In the genomic region with DNA sequence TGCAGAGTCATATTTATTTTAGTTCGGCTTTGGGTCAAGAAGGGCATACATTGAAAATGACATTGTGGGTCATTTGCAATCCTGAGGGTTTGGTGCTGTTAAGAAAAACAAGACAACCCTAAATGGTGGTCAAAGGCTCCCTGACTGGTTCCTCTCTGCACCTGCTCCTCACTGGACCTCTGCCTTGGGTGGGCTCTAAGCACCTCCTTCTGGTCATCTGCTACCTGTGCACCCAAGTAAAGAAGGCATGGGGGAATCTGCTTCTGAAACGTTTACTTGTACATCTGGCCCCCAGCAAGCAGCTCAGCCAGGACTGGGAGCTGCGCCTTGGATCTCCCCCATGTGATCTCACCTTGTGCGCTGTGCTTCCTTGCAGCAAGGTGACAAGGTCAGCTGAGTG, we compare ENCODE assay signal across 27 cellular contexts. TPM values are rescaled to one million over a fixed set of nuclear protein-coding genes. Genes with fewer than 3 reads are reported as not detected.
DNase-seq lines count a peak whose midpoint lies in the region; ATAC-seq and TF ChIP-seq lines count a peak whose summit lies in the region.
"Had no signal": no experiment of that assay in that cellular context is flagged by ENCODE, and none has a peak within 500 bp of the region (broad histone marks: within the 10 kb centered on the region; RNA-seq: fewer than 3 reads in every experiment).

No MANE protein-coding gene starts in this region.

- H3K79me2 ChIP-seq in HCT116 (ENCODE audit: insufficient read depth, low read length): no peaks in the 10 kb centered on the region

- H3K36me3 ChIP-seq in HCT116 (ENCODE audit: control insufficient read depth in 1 of 2, insufficient read depth in 2 of 2, low read length in 2 of 2) (no peaks in the 10 kb centered on the region), esophagus muscularis mucosa (no peaks in the 10 kb centered on the region), H7 (replicated peaks; ENCODE audit: control insufficient read depth, insufficient read depth, low read length) (no peaks in the 10 kb centered on the region)
- no peaks in the 10 kb centered on the region for H3K36me3 ChIP-seq in naive thymus-derived CD4-positive, alpha-beta T cell (ENCODE audit: control insufficient read depth in 2 of 3, insufficient read depth in 3 of 3, low read length in 3 of 3)
- H3K36me3 ChIP-seq: BLaER1 treated with 17β-estradiol and CSF1 and Interleukin-3, amounts not matched to agents 10 nM and 100 nM had no signal

- no peak for TF ChIP-seq RAD21 in HCT116 (IDR thresholded peaks at IDR 0.05; ENCODE audit: low read depth)

- POLR2A ChIA-PET in HCT116 (lab: Charles Lee): no interaction called here
- POLR2A ChIA-PET in naive thymus-derived CD4-positive, alpha-beta T cell (lab: Charles Lee): no interaction called here

- RAD21 ChIA-PET in HCT116 (lab: Charles Lee; ENCODE audit: low non-redundant PET in 1 of 2, low total read pairs in 2 of 2, uncharacterized antibody in 2 of 2, unreplicated experiment in 2 of 2): no interaction called here

- no peak overlapping the region for H2AFZ ChIP-seq in HCT116 (ENCODE audit: low read depth, low read length, poor library complexity, severe bottlenecking)

- no peaks in the 10 kb centered on the region for H3K36me3 Mint-ChIP-seq in naive thymus-derived CD4-positive, alpha-beta T cell
- H3K36me3 Mint-ChIP-seq: CD8-positive, alpha-beta T cell had no signal

- H3K27me3 ChIP-seq in HCT116 (ENCODE audit: insufficient read depth, low read length) (peaks cover 64% of the 10 kb centered on the region), esophagus muscularis mucosa (peaks cover 0 to 67% (median 1%) of the 10 kb centered on the region in 4 donors), H7 (ENCODE audit: control insufficient read depth, insufficient read depth, low read length) (no peaks in the 10 kb centered on the region)
- peaks cover 0 to 2% of the 10 kb centered on the region in 2 donors for H3K27me3 ChIP-seq in naive thymus-derived CD4-positive, alpha-beta T cell (ENCODE audit: control insufficient read depth in 2 of 2, insufficient read depth in 2 of 2, low read length in 2 of 2)
- H3K27me3 ChIP-seq: BLaER1 treated with 17β-estradiol and CSF1 and Interleukin-3, amounts not matched to agents 10 nM and 100 nM had no signal

- TF ChIP-seq POLR2A in HCT116 (IDR thresholded peaks at IDR 0.05; ENCODE audit: borderline replicate concordance, extremely low read depth, insufficient read depth, insufficient read length) (no peak), esophagus muscularis mucosa (IDR thresholded peaks at IDR 0.05; ENCODE audit: low read depth) (no peak)

- no peaks in the 10 kb centered on the region for H4K20me1 ChIP-seq in HCT116 (ENCODE audit: insufficient read depth)
- H4K20me1 ChIP-seq: BLaER1 treated with 17β-estradiol and CSF1 and Interleukin-3, amounts not matched to agents 10 nM and 100 nM had no signal

- no peak overlapping the region for H3K4me3 Mint-ChIP-seq in naive thymus-derived CD4-positive, alpha-beta T cell
- H3K4me3 Mint-ChIP-seq: B cell; CD4-positive, alpha-beta T cell; CD8-positive, alpha-beta T cell had no signal

- no peak overlapping the region for H3K9ac ChIP-seq in HCT116 (ENCODE audit: low read length)
- H3K9ac ChIP-seq: BLaER1 treated with 17β-estradiol and CSF1 and Interleukin-3, amounts not matched to agents 10 nM and 100 nM had no signal

- no peak for TF ChIP-seq EP300 in esophagus muscularis mucosa (IDR thresholded peaks at IDR 0.05)

- peaks cover 0 to 1% (median 0%) of the 10 kb centered on the region in 11 donors for H3K9me3 Mint-ChIP-seq in naive thymus-derived CD4-positive, alpha-beta T cell
- H3K9me3 Mint-ChIP-seq: CD4-positive, alpha-beta T cell; CD8-positive, alpha-beta T cell had no signal

- H3K27me3 Mint-ChIP-seq in naive thymus-derived CD4-positive, alpha-beta T cell: peaks cover 40 to 50% (median 43%) of the 10 kb centered on the region in 5 donors

- TF ChIP-seq CTCF in HCT116 (IDR thresholded peaks at IDR 0.05 in 2 of 3, conservative IDR thresholded peaks at IDR 0.05 in 1 of 3; ENCODE audit: borderline replicate concordance in 1 of 3, insufficient read depth in 1 of 3, low read depth in 2 of 3, low read length in 2 of 3) (no peak; a peak in 1 of 6 replicates), esophagus muscularis mucosa (IDR thresholded peaks at IDR 0.05) (no peak)

- H3K4me1 ChIP-seq in HCT116 (ENCODE audit: control insufficient read depth in 1 of 2, insufficient read depth in 2 of 2, low read length in 2 of 2) (no peaks in the 10 kb centered on the region), esophagus muscularis mucosa (no peaks in the 10 kb centered on the region)
- no peaks in the 10 kb centered on the region for H3K4me1 ChIP-seq in naive thymus-derived CD4-positive, alpha-beta T cell (ENCODE audit: control insufficient read depth in 2 of 2, insufficient read depth in 2 of 2, low read length in 2 of 2)
- H3K4me1 ChIP-seq: A549; BLaER1 treated with 17β-estradiol and CSF1 and Interleukin-3, amounts not matched to agents 10 nM and 100 nM; Caco-2 had no signal

- intact Hi-C loops in HCT116 (cut with micrococcal nuclease) (no loop called here), esophagus muscularis mucosa (cut with DNase I) (no loop called here)
- intact Hi-C loops in naive thymus-derived CD4-positive, alpha-beta T cell (cut with micrococcal nuclease): no loop called here

- no peaks in the 10 kb centered on the region for H3K4me1 Mint-ChIP-seq in naive thymus-derived CD4-positive, alpha-beta T cell
- H3K4me1 Mint-ChIP-seq: B cell had no signal

- H3K4me2 ChIP-seq in HCT116 (ENCODE audit: low read length): no peak overlapping the region
- H3K4me2 ChIP-seq: A549; BLaER1 treated with 17β-estradiol and CSF1 and Interleukin-3, amounts not matched to agents 10 nM and 100 nM had no signal

- H3K4me3 ChIP-seq in HCT116 (replicated peaks in 1 of 2; ENCODE audit: low read depth in 1 of 2, low read length in 2 of 2) (no peak overlapping the region), esophagus muscularis mucosa (no peak overlapping the region), H7 (ENCODE audit: insufficient read depth, low read depth, low read length) (no peak overlapping the region)
- no peak overlapping the region for H3K4me3 ChIP-seq in naive thymus-derived CD4-positive, alpha-beta T cell (ENCODE audit: low read length)
- H3K4me3 ChIP-seq: A549; BLaER1 treated with 17β-estradiol and CSF1 and Interleukin-3, amounts not matched to agents 10 nM and 100 nM; GM12878 had no signal

- ATAC-seq in HCT116 (peak; percentile 47), GM21515 (IDR thresholded peaks at IDR 0.05; ENCODE audit: unreplicated experiment) (no peak)
- ATAC-seq in naive thymus-derived CD4-positive, alpha-beta T cell: no peak
- ATAC-seq: A549; CD8-positive, alpha-beta T cell; GM12878 had no signal

- no peak overlapping the region for H3K27ac ChIP-seq in HCT116 (ENCODE audit: low read depth, low read length)
- H3K27ac ChIP-seq in esophagus muscularis mucosa (replicated peaks in 1 of 4): no peak overlapping the region
- H3K27ac ChIP-seq in naive thymus-derived CD4-positive, alpha-beta T cell (ENCODE audit: low read depth, low read length): no peak overlapping the region
- H3K27ac ChIP-seq: 22Rv1; A549; BLaER1 treated with 17β-estradiol and CSF1 and Interleukin-3, amounts not matched to agents 10 nM and 100 nM; C4-2B had no signal

- H3K9me3 ChIP-seq in HCT116 (ENCODE audit: control insufficient read depth in 1 of 2, insufficient read depth in 1 of 2, low read depth in 1 of 2, low read length in 2 of 2) (no peaks in the 10 kb centered on the region), esophagus muscularis mucosa (no peaks in the 10 kb centered on the region)
- no peaks in the 10 kb centered on the region for H3K9me3 ChIP-seq in naive thymus-derived CD4-positive, alpha-beta T cell (ENCODE audit: control insufficient read depth in 2 of 3, low read length in 3 of 3)
- H3K9me3 ChIP-seq: A549; BLaER1 treated with 17β-estradiol and CSF1 and Interleukin-3, amounts not matched to agents 10 nM and 100 nM; Caco-2 had no signal

- DNase-seq in NCI-H748 (lab: John Stamatoyannopoulos, UW; ENCODE audit: unreplicated experiment) (peak; percentile 15), NCI-H748 treated with DMSO at 0.1 percent for 48 hours (lab: John Stamatoyannopoulos, UW) (no peak), HCT116 (ENCODE audit: low read depth, low spot score) (no peak), esophagus muscularis mucosa (ENCODE audit: extremely low spot score) (peak; percentile 50), H7 (no peak)
- no peak for DNase-seq in naive thymus-derived CD4-positive, alpha-beta T cell
- DNase-seq: AML-193; Caco-2; Calu3; CD4-positive, alpha-beta T cell; CD8-positive, alpha-beta T cell; DMS153; DMS53; DMS79; DND-41; EL; GDM1 had no signal

- H3K9me2 ChIP-seq in HCT116 (ENCODE audit: insufficient read depth): no peaks in the 10 kb centered on the region

- H3K27ac Mint-ChIP-seq in naive thymus-derived CD4-positive, alpha-beta T cell: no peak overlapping the region
- H3K27ac Mint-ChIP-seq: B cell; CD4-positive, alpha-beta T cell; CD8-positive, alpha-beta T cell had no signal

- no TSS peak for BruUV-seq in HCT116 (replicated peaks; lab: Mats Ljungman, UMichigan)

- CTCF ChIA-PET in HCT116 (lab: Charles Lee): interaction anchor here (1.0 kb wide), 1 partner anchor 13 kb away, joined by 3 read pairs; no protein-coding TSS in a partner anchor
- CTCF ChIA-PET in naive thymus-derived CD4-positive, alpha-beta T cell (lab: Charles Lee): no interaction called here

- 44% methylated on average over 3 of the region's 4 CpGs for WGBS in esophagus muscularis mucosa

TF ChIP-seq in HCT116, 20 proteins besides CTCF, POLR2A, EP300 and RAD21:
- TF ChIP-seq TCF7L2 (IDR thresholded peaks at IDR 0.05; ENCODE audit: borderline replicate concordance, extremely low read depth, insufficient read depth, insufficient read length) (no peak), EZH2 (IDR thresholded peaks at IDR 0.05) (no peak), ZNF274 (IDR thresholded peaks at IDR 0.05; ENCODE audit: low read depth, low read length) (no peak)

RNA-seq across cellular contexts. Expression of a gene that starts 55.2 kb away (rescaled TPM):
- total RNA-seq in HCT116 (2021; ENCODE audit: unreplicated experiment) (not detected), esophagus muscularis mucosa (10 to 100 TPM; 23.3 to 46.2 (median 36.6) TPM)
- not detected in 2 replicates for polyA plus RNA-seq in HCT116 (2012)
- total RNA-seq in H7 (2014; rRNA removed; shearing (Covaris generic)): 0.80 TPM in 1 of 2 replicates, not detected in the other
- total RNA-seq in naive thymus-derived CD4-positive, alpha-beta T cell: 100 to 1,000 TPM; 124 to 575 (median 159) TPM
- polyA plus RNA-seq in naive thymus-derived CD4-positive, alpha-beta T cell: 100 to 1,000 TPM; 355 to 408 TPM
- total RNA-seq: A172, Caco-2, Calu3, G401 had no signal
- polyA plus RNA-seq: A549, BJ had no signal

Comparison
In these comparisons a context has a peak if more than half of its experiments do, and no peak if none do; other contexts are left out.
1. DNase-seq: peak in NCI-H748 (single experiment) and esophagus muscularis mucosa (single experiment); none in NCI-H748 treated with DMSO at 0.1 percent for 48 hours (single experiment), HCT116 (single experiment), H7 (single experiment) and naive thymus-derived CD4-positive, alpha-beta T cell (0 of 9).
2. RNA of a gene that starts 55.2 kb away (total RNA-seq): 124 to 575 TPM in naive thymus-derived CD4-positive, alpha-beta T cell and 23.3 to 46.2 TPM in esophagus muscularis mucosa; 0.80 TPM in H7 and not detected in HCT116 (single experiment); every median in the first group is over 10 times any median in the second.